1 cellular context compared by ENCODE assay signal in the genomic region with DNA sequence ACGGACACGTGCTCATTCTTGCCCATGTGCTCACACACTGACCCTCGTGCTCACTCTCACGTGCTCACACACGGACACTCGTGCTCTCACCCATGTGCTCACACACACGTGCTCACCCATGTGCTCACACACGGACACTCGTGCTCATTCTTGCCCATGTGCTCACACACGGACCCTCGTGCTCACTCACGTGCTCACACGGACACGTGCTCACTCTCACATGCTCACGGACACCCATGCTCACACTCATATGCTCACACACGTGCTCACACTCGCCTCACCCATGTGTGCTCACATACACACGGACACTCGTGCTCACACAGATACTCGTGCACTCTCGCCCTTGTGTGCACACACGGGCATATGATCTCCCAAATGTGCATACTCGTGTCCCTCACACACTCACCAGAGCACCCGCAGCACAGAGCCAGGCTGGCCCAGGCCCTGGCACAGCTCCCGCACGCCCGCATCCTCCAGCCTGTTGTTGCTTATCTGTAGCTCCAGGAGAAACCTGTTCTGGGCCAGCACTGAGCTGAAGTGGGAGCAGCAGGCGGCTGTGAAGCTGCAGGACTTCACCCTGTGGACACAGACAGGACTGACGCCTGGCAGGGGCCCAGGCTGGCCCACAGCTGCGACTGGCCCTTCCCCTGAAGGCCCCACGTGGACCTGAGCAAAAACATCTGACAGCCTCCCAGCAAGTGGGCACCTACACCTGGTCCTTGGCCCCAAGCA.
TF ChIP-seq lines count a peak whose summit lies in the region.

No MANE protein-coding gene starts in this region.

TF ChIP-seq in HepG2, 621 proteins besides CTCF, POLR2A, EP300 and RAD21:
- TF ChIP-seq ZNF563 (CRISPR knock-in tag; IDR thresholded peaks at IDR 0.05) (no peak), ERF (CRISPR knock-in tag; IDR thresholded peaks at IDR 0.05) (no peak), KDM5A (IDR thresholded peaks at IDR 0.05; ENCODE audit: borderline replicate concordance, low read length) (no peak), NFRKB (IDR thresholded peaks at IDR 0.05) (no peak), HNRNPLL (IDR thresholded peaks at IDR 0.05; ENCODE audit: low read depth, low read length, poor library complexity, severe bottlenecking) (peak; percentile 46), TARDBP (CRISPR knock-in tag; IDR thresholded peaks at IDR 0.05) (no peak), ZFP1 (CRISPR knock-in tag; IDR thresholded peaks at IDR 0.05) (no peak)
- TF ChIP-seq, protein P1, sequence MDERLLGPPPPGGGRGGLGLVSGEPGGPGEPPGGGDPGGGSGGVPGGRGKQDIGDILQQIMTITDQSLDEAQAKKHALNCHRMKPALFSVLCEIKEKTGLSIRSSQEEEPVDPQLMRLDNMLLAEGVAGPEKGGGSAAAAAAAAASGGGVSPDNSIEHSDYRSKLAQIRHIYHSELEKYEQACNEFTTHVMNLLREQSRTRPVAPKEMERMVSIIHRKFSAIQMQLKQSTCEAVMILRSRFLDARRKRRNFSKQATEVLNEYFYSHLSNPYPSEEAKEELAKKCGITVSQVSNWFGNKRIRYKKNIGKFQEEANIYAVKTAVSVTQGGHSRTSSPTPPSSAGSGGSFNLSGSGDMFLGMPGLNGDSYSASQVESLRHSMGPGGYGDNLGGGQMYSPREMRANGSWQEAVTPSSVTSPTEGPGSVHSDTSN (CRISPR knock-in tag; IDR thresholded peaks at IDR 0.05) = no peak
